ENCODE assay signal across 1 cellular context in the genomic region with DNA sequence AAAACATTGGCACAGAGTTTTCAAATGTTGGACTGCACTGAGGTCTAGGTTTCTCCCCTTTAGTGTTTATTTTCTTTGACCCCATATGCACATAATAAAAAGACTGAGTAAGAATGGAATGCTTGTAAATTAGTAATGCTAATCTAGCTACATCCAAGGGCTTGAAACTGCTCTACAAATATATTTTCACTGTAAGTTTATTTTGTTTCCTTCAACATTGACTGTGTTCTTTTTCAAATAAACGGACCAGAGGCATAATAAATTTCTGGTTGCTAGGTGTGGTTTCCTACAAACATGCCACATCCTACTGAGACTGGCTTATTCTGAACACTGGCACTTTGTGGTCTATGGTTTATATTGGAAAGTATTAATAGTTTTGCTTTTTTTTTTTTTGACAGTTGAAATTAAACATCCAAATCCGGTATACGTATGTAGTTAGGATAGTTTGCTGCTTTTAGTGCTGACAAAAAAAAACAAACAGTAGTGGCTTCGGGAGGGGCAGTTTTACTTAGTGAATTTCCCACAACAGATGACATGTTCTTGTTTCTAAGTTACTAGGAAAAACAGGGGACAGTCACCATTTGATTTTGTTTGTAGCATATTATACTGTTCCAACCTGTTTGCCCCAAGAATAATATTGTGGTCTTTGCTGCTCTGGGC.
TF ChIP-seq lines count a peak whose summit lies in the region.

No MANE protein-coding gene starts in this region.

TF ChIP-seq in IMR-90, 13 proteins besides CTCF, POLR2A, EP300 and RAD21:
- TF ChIP-seq MAZ (IDR thresholded peaks at IDR 0.05; ENCODE audit: borderline replicate concordance, low read depth, low read length) (no peak), SMC3 (IDR thresholded peaks at IDR 0.05; ENCODE audit: low read depth, low read length) (no peak), NFE2L2 (IDR thresholded peaks at IDR 0.05; ENCODE audit: low read depth, low read length) (no peak), RCOR1 (IDR thresholded peaks at IDR 0.05; ENCODE audit: insufficient replicate concordance, low read length) (no peak), BHLHE40 (IDR thresholded peaks at IDR 0.05; ENCODE audit: low read depth, low read length) (no peak), MXI1 (IDR thresholded peaks at IDR 0.05; ENCODE audit: borderline replicate concordance, low read depth, low read length) (no peak), CEBPB (IDR thresholded peaks at IDR 0.05; ENCODE audit: low read depth, low read length) (no peak), MAFK (IDR thresholded peaks at IDR 0.05; ENCODE audit: low read depth, low read length) (no peak)
- TF ChIP-seq, protein P1, sequence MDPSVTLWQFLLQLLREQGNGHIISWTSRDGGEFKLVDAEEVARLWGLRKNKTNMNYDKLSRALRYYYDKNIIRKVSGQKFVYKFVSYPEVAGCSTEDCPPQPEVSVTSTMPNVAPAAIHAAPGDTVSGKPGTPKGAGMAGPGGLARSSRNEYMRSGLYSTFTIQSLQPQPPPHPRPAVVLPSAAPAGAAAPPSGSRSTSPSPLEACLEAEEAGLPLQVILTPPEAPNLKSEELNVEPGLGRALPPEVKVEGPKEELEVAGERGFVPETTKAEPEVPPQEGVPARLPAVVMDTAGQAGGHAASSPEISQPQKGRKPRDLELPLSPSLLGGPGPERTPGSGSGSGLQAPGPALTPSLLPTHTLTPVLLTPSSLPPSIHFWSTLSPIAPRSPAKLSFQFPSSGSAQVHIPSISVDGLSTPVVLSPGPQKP (IDR thresholded peaks at IDR 0.05; ENCODE audit: borderline replicate concordance, low read depth, low read length): no peak
- TF ChIP-seq, protein P2, sequence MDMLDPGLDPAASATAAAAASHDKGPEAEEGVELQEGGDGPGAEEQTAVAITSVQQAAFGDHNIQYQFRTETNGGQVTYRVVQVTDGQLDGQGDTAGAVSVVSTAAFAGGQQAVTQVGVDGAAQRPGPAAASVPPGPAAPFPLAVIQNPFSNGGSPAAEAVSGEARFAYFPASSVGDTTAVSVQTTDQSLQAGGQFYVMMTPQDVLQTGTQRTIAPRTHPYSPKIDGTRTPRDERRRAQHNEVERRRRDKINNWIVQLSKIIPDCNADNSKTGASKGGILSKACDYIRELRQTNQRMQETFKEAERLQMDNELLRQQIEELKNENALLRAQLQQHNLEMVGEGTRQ (IDR thresholded peaks at IDR 0.05; ENCODE audit: low read depth, low read length): no peak
